In the genomic region with DNA sequence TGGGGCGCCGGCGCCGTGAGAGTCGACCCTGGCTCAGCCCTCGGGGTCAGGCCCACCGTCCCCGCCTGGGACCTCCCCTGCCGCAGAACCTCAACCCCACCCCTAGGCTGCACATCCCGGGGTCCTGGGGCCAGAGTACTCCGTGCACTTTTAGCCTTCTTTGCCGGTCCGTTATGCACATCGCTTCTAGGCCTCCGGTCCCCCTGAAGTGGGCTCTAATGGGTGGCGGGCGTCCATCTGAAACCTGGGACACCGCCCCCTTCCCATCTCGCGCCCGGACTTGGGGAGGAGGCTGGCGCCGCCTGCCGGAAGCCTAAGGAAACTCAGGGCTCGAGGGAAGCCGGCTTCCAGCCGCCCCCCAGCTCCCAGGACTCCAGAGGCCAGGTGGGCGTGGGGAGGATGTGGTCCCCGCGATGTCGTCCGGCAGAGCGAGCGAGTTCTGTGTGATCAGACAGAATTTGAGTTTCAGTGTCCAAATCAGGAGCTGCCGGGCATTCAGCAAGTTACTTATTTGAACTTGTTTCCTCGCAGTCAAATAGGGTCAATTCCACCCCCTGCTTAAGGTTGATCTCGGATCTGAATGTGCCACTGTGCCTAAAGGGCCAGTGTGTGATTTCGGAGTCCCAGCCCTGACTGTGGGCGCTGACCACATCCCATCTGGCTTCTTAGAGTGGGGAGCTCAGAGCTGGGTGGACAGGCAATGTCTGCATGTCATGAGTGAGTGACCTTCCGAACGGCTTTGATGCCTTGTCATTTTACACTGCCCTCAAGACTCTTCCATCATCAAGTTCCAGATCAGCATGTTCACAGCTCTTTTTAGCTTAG, we compare ENCODE assay signal across 8 cellular contexts. TPM values are rescaled to one million over a fixed set of nuclear protein-coding genes. Genes with fewer than 3 reads are reported as not detected.
A peak's percentile ranks its signal among the peaks of the same experiment; 100 is the strongest.
DNase-seq lines count a peak whose midpoint lies in the region; ATAC-seq and TF ChIP-seq lines count a peak whose summit lies in the region.

No MANE protein-coding gene starts in this region.

- intact Hi-C loops in activated CD4-positive, alpha-beta T cell treated with anti-CD3 and anti-CD28 coated beads for 36 hours (cut with DNase I, micrococcal nuclease) = loop anchor here (1.0 to 5.0 kb wide), 8 partner anchors 40 to 249 kb away; a partner anchor contains a TSS
- intact Hi-C loops in activated T-helper 2 cell treated with anti-CD3 and anti-CD28 coated beads, Interferon-gamma antibody, Interleukin-2, Interleukin-4, amounts not matched to agents 10 μg/mL and 5 μg/mL and 100 μg/mL, durations not matched to agents 14 hours and 24 hours and 36 hours (cut with micrococcal nuclease) = loop anchor here (5.0 to 10.0 kb wide), 2 partner anchors 49 to 102 kb away; a partner anchor contains a TSS

- H3K36me3 Mint-ChIP-seq in activated CD4-positive, alpha-beta T cell treated with anti-CD3 and anti-CD28 coated beads for 36 hours (ENCODE audit: low read depth) = no peaks in the 10 kb centered on the region
- no peaks in the 10 kb centered on the region for H3K36me3 Mint-ChIP-seq in activated T-helper 2 cell treated with anti-CD3 and anti-CD28 coated beads, Interferon-gamma antibody, Interleukin-2, Interleukin-4, amounts not matched to agents 10 μg/mL and 5 μg/mL and 100 μg/mL, durations not matched to agents 14 hours and 24 hours and 36 hours (ENCODE audit: low read depth)
- no peaks in the 10 kb centered on the region for H3K36me3 Mint-ChIP-seq in glutamatergic neuron (ENCODE audit: unreplicated experiment)

- POLR2A ChIA-PET in activated CD4-positive, alpha-beta T cell treated with anti-CD3 and anti-CD28 coated beads for 36 hours (lab: Charles Lee) = no interaction called here

- H3K9me3 Mint-ChIP-seq in activated CD4-positive, alpha-beta T cell treated with anti-CD3 and anti-CD28 coated beads for 36 hours (ENCODE audit: low read depth) = no peaks in the 10 kb centered on the region
- no peaks in the 10 kb centered on the region for H3K9me3 Mint-ChIP-seq in activated T-helper 2 cell treated with anti-CD3 and anti-CD28 coated beads, Interferon-gamma antibody, Interleukin-2, Interleukin-4, amounts not matched to agents 10 μg/mL and 5 μg/mL and 100 μg/mL, durations not matched to agents 14 hours and 24 hours and 36 hours
- H3K9me3 Mint-ChIP-seq in glutamatergic neuron (ENCODE audit: unreplicated experiment) = peaks cover 12% of the 10 kb centered on the region

- H3K4me1 Mint-ChIP-seq in activated CD4-positive, alpha-beta T cell treated with anti-CD3 and anti-CD28 coated beads for 36 hours = peaks cover 32% of the 10 kb centered on the region
- H3K4me1 Mint-ChIP-seq in activated T-helper 2 cell treated with anti-CD3 and anti-CD28 coated beads, Interferon-gamma antibody, Interleukin-2, Interleukin-4, amounts not matched to agents 10 μg/mL and 5 μg/mL and 100 μg/mL, durations not matched to agents 14 hours and 24 hours and 36 hours (ENCODE audit: low read depth) = peaks cover 16% of the 10 kb centered on the region
- H3K4me1 Mint-ChIP-seq in glutamatergic neuron (ENCODE audit: low read depth, unreplicated experiment) = no peaks in the 10 kb centered on the region

- peak; percentile 67 for DNase-seq in activated CD4-positive, alpha-beta T cell treated with anti-CD3 and anti-CD28 coated beads for 36 hours
- no peak for DNase-seq in activated CD4-positive, alpha-beta T cell treated with anti-CD3 and anti-CD28 coated beads for 1 hour
- DNase-seq in NCI-H2171 treated with DMSO at 0.1 percent for 48 hours (lab: John Stamatoyannopoulos, UW) (peak; percentile 59), glutamatergic neuron (peak; percentile 74), retina (peak; percentile 77), BE2C (no peak)
- DNase-seq in activated T-helper 2 cell treated with anti-CD3 and anti-CD28 coated beads, Interferon-gamma antibody, Interleukin-2, Interleukin-4, amounts not matched to agents 10 μg/mL and 5 μg/mL and 100 μg/mL, durations not matched to agents 14 hours and 24 hours and 36 hours (ENCODE audit: low spot score) = peak; percentile 31

- H3K4me3 ChIP-seq in BE2C (ENCODE audit: low read depth, low read length) = no peak overlapping the region

- H3K4me1 ChIP-seq in BE2C = no peaks in the 10 kb centered on the region

- H3K27me3 ChIP-seq in BE2C = no peaks in the 10 kb centered on the region

- CTCF ChIA-PET in activated CD4-positive, alpha-beta T cell treated with anti-CD3 and anti-CD28 coated beads for 36 hours (lab: Charles Lee) = interaction anchor here (0.6 to 4.5 kb wide), 25 partner anchors 9 to 1315 kb away, joined by 3 to 45 read pairs (median 4); no protein-coding TSS in a partner anchor

- H3K4me3 Mint-ChIP-seq in activated CD4-positive, alpha-beta T cell treated with anti-CD3 and anti-CD28 coated beads for 36 hours = peak overlapping the region; percentile 69
- peak overlapping the region; percentile 77 for H3K4me3 Mint-ChIP-seq in activated T-helper 2 cell treated with anti-CD3 and anti-CD28 coated beads, Interferon-gamma antibody, Interleukin-2, Interleukin-4, amounts not matched to agents 10 μg/mL and 5 μg/mL and 100 μg/mL, durations not matched to agents 14 hours and 24 hours and 36 hours (ENCODE audit: low read depth)
- peak overlapping the region; percentile 61 for H3K4me3 Mint-ChIP-seq in glutamatergic neuron (ENCODE audit: unreplicated experiment)

- TF ChIP-seq CTCF in glutamatergic neuron (IDR thresholded peaks at IDR 0.05; ENCODE audit: partially characterized antibody, unreplicated experiment) (peak; percentile 90), BE2C (IDR thresholded peaks at IDR 0.05; ENCODE audit: low read depth, low read length) (no peak)

- peaks cover 34% of the 10 kb centered on the region for H3K27me3 Mint-ChIP-seq in activated CD4-positive, alpha-beta T cell treated with anti-CD3 and anti-CD28 coated beads for 36 hours
- H3K27me3 Mint-ChIP-seq in activated T-helper 2 cell treated with anti-CD3 and anti-CD28 coated beads, Interferon-gamma antibody, Interleukin-2, Interleukin-4, amounts not matched to agents 10 μg/mL and 5 μg/mL and 100 μg/mL, durations not matched to agents 14 hours and 24 hours and 36 hours (ENCODE audit: low read depth) = peaks cover 54% of the 10 kb centered on the region
- H3K27me3 Mint-ChIP-seq in glutamatergic neuron (ENCODE audit: unreplicated experiment) = peaks cover 29% of the 10 kb centered on the region

- ATAC-seq in activated CD4-positive, alpha-beta T cell treated with anti-CD3 and anti-CD28 coated beads for 36 hours = peak; percentile 28
- no peak for ATAC-seq in HG02981 (IDR thresholded peaks at IDR 0.05; ENCODE audit: unreplicated experiment)

- H3K9me3 ChIP-seq in BE2C = no peaks in the 10 kb centered on the region

- peak overlapping the region; percentile 34 for H3K27ac Mint-ChIP-seq in activated CD4-positive, alpha-beta T cell treated with anti-CD3 and anti-CD28 coated beads for 36 hours
- no peak overlapping the region for H3K27ac Mint-ChIP-seq in activated T-helper 2 cell treated with anti-CD3 and anti-CD28 coated beads, Interferon-gamma antibody, Interleukin-2, Interleukin-4, amounts not matched to agents 10 μg/mL and 5 μg/mL and 100 μg/mL, durations not matched to agents 14 hours and 24 hours and 36 hours
- H3K27ac Mint-ChIP-seq in glutamatergic neuron (ENCODE audit: unreplicated experiment) = no peak overlapping the region

- H3K36me3 ChIP-seq in BE2C = no peaks in the 10 kb centered on the region

RNA-seq across cellular contexts. Expression of a gene that starts 47.6 kb away (rescaled TPM):
- 1 to 10 TPM; 2.7 to 2.9 TPM for total RNA-seq in activated CD4-positive, alpha-beta T cell treated with anti-CD3 and anti-CD28 coated beads for 36 hours
- 1.3 and 1.5 TPM in 2 replicates for total RNA-seq in activated T-helper 2 cell treated with anti-CD3 and anti-CD28 coated beads, Interferon-gamma antibody, Interleukin-2, Interleukin-4, amounts not matched to agents 10 μg/mL and 5 μg/mL and 100 μg/mL, durations not matched to agents 14 hours and 24 hours and 36 hours
- total RNA-seq in glutamatergic neuron (ENCODE audit: unreplicated experiment) = 28.1 TPM
- 15.6 TPM for polyA plus RNA-seq in BE2C (2012; ENCODE audit: insufficient read depth, insufficient read length, low read depth)

Comparison
In these comparisons a context has a peak if more than half of its experiments do, and no peak if none do; other contexts are left out.
1. DNase-seq: peak in activated CD4-positive, alpha-beta T cell treated with anti-CD3 and anti-CD28 coated beads for 36 hours (single experiment), NCI-H2171 treated with DMSO at 0.1 percent for 48 hours (single experiment), activated T-helper 2 cell treated with anti-CD3 and anti-CD28 coated beads, Interferon-gamma antibody, Interleukin-2, Interleukin-4, amounts not matched to agents 10 μg/mL and 5 μg/mL and 100 μg/mL, durations not matched to agents 14 hours and 24 hours and 36 hours (single experiment), glutamatergic neuron (single experiment) and retina (single experiment); none in activated CD4-positive, alpha-beta T cell treated with anti-CD3 and anti-CD28 coated beads for 1 hour (single experiment) and BE2C (single experiment).
2. Peak in every context shown above with its lines, with median percentiles within 50 percentile points of each other: H3K4me3 Mint-ChIP-seq.